In the genomic region with DNA sequence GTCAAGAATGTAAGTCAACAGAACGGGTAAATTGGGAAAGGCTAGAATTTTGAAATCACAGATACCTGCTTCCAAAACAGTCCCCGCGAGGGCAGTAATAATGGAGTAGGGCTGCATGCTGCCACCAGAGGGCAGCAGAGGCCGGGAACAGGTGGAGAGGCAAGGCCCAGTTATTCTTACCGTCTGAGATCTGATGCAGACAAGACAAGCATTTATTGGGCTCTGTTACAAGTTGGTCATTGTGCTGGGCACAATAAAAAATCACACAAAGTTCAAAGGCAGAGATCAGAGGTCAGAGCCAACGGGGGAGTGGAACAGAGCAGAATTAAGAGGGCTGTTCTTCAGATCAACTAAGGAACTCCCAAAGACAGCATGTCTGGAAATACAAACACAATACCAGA, we compare ENCODE assay signal across 9 cellular contexts. TPM values are rescaled to one million over a fixed set of nuclear protein-coding genes. Genes with fewer than 3 reads are reported as not detected.
A peak's percentile ranks its signal among the peaks of the same experiment; 100 is the strongest.
DNase-seq lines count a peak whose midpoint lies in the region; ATAC-seq and TF ChIP-seq lines count a peak whose summit lies in the region.
"Had no signal": no experiment of that assay in that cellular context is flagged by ENCODE, and none has a peak within 500 bp of the region (broad histone marks: within the 10 kb centered on the region; RNA-seq: fewer than 3 reads in every experiment).

No MANE protein-coding gene starts in this region.

- no peak overlapping the region for H3K4me2 ChIP-seq in DOHH2 (ENCODE audit: low read length)

- H3K79me2 ChIP-seq in DOHH2 (ENCODE audit: control insufficient read depth, low read length): no peaks in the 10 kb centered on the region

- H3K4me1 ChIP-seq in DOHH2 (ENCODE audit: control insufficient read depth, low read length) (no peaks in the 10 kb centered on the region), suprapubic skin (no peaks in the 10 kb centered on the region)

- H4K20me1 ChIP-seq in DOHH2 (ENCODE audit: control insufficient read depth, insufficient read depth, low read depth, low read length): no peaks in the 10 kb centered on the region

- H3K4me3 ChIP-seq in DOHH2 (ENCODE audit: low read length) (no peak overlapping the region), suprapubic skin (no peak overlapping the region)

- peaks cover 6% of the 10 kb centered on the region; the same call in 1 of the 2 replicates for H3K27me3 ChIP-seq in DOHH2 (ENCODE audit: control insufficient read depth, low read length)
- H3K27me3 ChIP-seq in suprapubic skin: no peaks in the 10 kb centered on the region

- TF ChIP-seq EP300 in suprapubic skin (IDR thresholded peaks at IDR 0.05): no peak

- H3F3A ChIP-seq in DOHH2 (ENCODE audit: control insufficient read depth, insufficient read depth): no peaks in the 10 kb centered on the region

- 2% methylated on average over 6 of the region's 6 CpGs for WGBS in suprapubic skin

- no peak for TF ChIP-seq POLR2A in suprapubic skin (IDR thresholded peaks at IDR 0.05)

- peak; percentile 79 for DNase-seq in LoVo (ENCODE audit: low spot score)
- peak; percentile 63 to 66 for DNase-seq in SHP77 (lab: John Stamatoyannopoulos, UW)
- peak; percentile 71 for DNase-seq in activated T-helper 9 cell treated with anti-CD3 and anti-CD28 coated beads, Interleukin-2, amount 50 U/mL, for 16 hours (ENCODE audit: low read depth)
- DNase-seq in fibroblast of the conjunctiva (ENCODE audit: low read depth): peak; percentile 49
- peak in 52 of 56 donors; percentile 21 to 92 (median 78) for DNase-seq in nucleus accumbens (lab: John Stamatoyannopoulos, UW)
- peak in 1 of 2 donors; percentile 82 for DNase-seq in suprapubic skin (ENCODE audit: low spot score in 2 of 2)

- ATAC-seq in GM21825 (IDR thresholded peaks at IDR 0.05; ENCODE audit: unreplicated experiment): peak; percentile 88

- H3K36me3 ChIP-seq in DOHH2 (ENCODE audit: control insufficient read depth, low read length): no peaks in the 10 kb centered on the region
- no peaks in the 10 kb centered on the region for H3K36me3 ChIP-seq in suprapubic skin

- H3K27ac ChIP-seq in DOHH2 (ENCODE audit: low read depth, low read length) (no peak overlapping the region), suprapubic skin (no peak overlapping the region)
- H3K27ac ChIP-seq: epithelial cell of prostate had no signal

- TF ChIP-seq CTCF in DOHH2 (IDR thresholded peaks at IDR 0.05; ENCODE audit: low read depth, low read length, poor library complexity, severe bottlenecking): peak; percentile 93
- peak; percentile 89 to 94 for TF ChIP-seq CTCF in suprapubic skin (IDR thresholded peaks at IDR 0.05)

- H3K9me2 ChIP-seq in DOHH2 (replicated peaks; ENCODE audit: control insufficient read depth, low read length): no peaks in the 10 kb centered on the region

- H3K9me3 ChIP-seq in DOHH2 (ENCODE audit: control insufficient read depth, insufficient read depth, low read length): no peaks in the 10 kb centered on the region
- H3K9me3 ChIP-seq in suprapubic skin: no peaks in the 10 kb centered on the region

RNA-seq across cellular contexts. Expression of a gene that starts 8.8 kb away (rescaled TPM):
- 10 to 100 TPM in 1 of 4 donors, 1 to 10 TPM in 3; 3.1 to 12.0 (median 7.0) TPM for total RNA-seq in suprapubic skin

RNA-seq across cellular contexts. Expression of a gene that starts 42.8 kb away (rescaled TPM):
- 10 to 100 TPM; 22.6 to 31.1 (median 29.8) TPM for total RNA-seq in suprapubic skin
